ENCODE assay signal across 22 cellular contexts in the genomic region with DNA sequence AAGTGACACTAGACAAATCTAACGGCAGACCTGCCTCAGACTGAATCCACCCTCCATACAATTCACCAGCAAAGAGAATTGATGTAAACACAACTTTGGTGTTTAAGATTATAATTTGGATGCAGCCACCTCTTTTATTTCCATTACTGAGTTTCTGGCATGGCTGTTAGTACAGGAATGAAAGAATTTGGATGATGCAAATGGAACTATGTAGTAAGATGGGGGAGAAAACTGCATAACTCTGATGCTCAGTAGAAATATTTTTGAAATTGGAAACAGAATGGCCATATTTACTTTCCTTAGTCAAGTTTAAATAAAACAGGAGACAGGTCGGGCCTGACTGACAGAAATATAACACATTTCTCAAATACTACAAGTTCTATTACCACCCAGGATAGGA.
"Had no signal": no experiment of that assay in that cellular context is flagged by ENCODE, and none has a peak within 500 bp of the region (broad histone marks: within the 10 kb centered on the region; RNA-seq: fewer than 3 reads in every experiment).

No MANE protein-coding gene starts in this region.

- H3K4me3 ChIP-seq: coronary artery, hepatocyte, skin epidermis, suprapubic skin had no signal

- ATAC-seq: left ventricle myocardium superior; natural killer cell; right cardiac atrium; stimulated activated naive CD8-positive, alpha-beta T cell treated with anti-CD3 and anti-CD28 coated beads, Interleukin-15, Interleukin-2, amounts not matched to agents 100 U/mL and 50 U/mL, for 24 hours had no signal

- H3K27me3 Mint-ChIP-seq: activated CD4-positive, alpha-beta memory T cell treated with anti-CD3 and anti-CD28 coated beads, Interleukin-2, amount 10 ng/mL, durations not matched to agents 7 days and 5 days; activated naive CD4-positive, alpha-beta T cell treated with anti-CD3 and anti-CD28 coated beads, Interleukin-2, amount 50 U/mL, for 24 hours; activated T-cell treated with anti-CD3 and anti-CD28 coated beads, Interleukin-2, amount 50 U/mL, for 24 hours had no signal

- H3K79me2 ChIP-seq: hepatocyte had no signal

- H3K36me3 ChIP-seq: suprapubic skin had no signal

- H2AFZ ChIP-seq: hepatocyte had no signal

- DNase-seq: activated CD4-positive, alpha-beta memory T cell treated with anti-CD3 and anti-CD28 coated beads, Interleukin-2, amount 10 ng/mL, durations not matched to agents 7 days and 5 days; activated CD4-positive, alpha-beta T cell treated with anti-CD3 and anti-CD28 coated beads for 4 hours; activated effector memory CD4-positive, alpha-beta T cell treated with Interleukin-2 at 50 U/mL for 16 hours; activated T-cell treated with anti-CD3 and anti-CD28 coated beads, Interleukin-2, amount 50 U/mL, for 24 hours; central memory CD4-positive, alpha-beta T cell; effector CD8-positive, alpha-beta T cell; kidney; left ventricle myocardium superior; mesenchymal stem cell; natural killer cell; right cardiac atrium; stimulated activated CD4-positive, alpha-beta T cell treated with anti-CD3 and anti-CD28 coated beads, Interleukin-4, amount 100 ng/mL, for 4 hours; stimulated activated CD8-positive, alpha-beta memory T cell treated with anti-CD3 and anti-CD28 coated beads, Interleukin-4, amount 100 ng/mL, for 48 hours; stimulated activated naive CD8-positive, alpha-beta T cell treated with anti-CD3 and anti-CD28 coated beads, Interleukin-15, Interleukin-2, amounts not matched to agents 100 U/mL and 50 U/mL, for 24 hours; T-helper 2 cell had no signal

- H3K27ac Mint-ChIP-seq: activated CD4-positive, alpha-beta memory T cell treated with anti-CD3 and anti-CD28 coated beads, Interleukin-2, amount 10 ng/mL, durations not matched to agents 7 days and 5 days; activated naive CD4-positive, alpha-beta T cell treated with anti-CD3 and anti-CD28 coated beads, Interleukin-2, amount 50 U/mL, for 24 hours; activated T-cell treated with anti-CD3 and anti-CD28 coated beads, Interleukin-2, amount 50 U/mL, for 24 hours; brain; natural killer cell had no signal

- H3K4me1 ChIP-seq: suprapubic skin had no signal

- H3K36me3 Mint-ChIP-seq: activated naive CD4-positive, alpha-beta T cell treated with anti-CD3 and anti-CD28 coated beads, Interleukin-2, amount 50 U/mL, for 24 hours; brain had no signal

- H3K9me3 ChIP-seq: suprapubic skin had no signal

- H3K4me2 ChIP-seq: hepatocyte had no signal

- H3K27ac ChIP-seq: coronary artery, hepatocyte, skin epidermis, suprapubic skin had no signal

- H3K4me1 Mint-ChIP-seq: activated CD4-positive, alpha-beta memory T cell treated with anti-CD3 and anti-CD28 coated beads, Interleukin-2, amount 10 ng/mL, durations not matched to agents 7 days and 5 days; activated naive CD4-positive, alpha-beta T cell treated with anti-CD3 and anti-CD28 coated beads, Interleukin-2, amount 50 U/mL, for 24 hours; brain; natural killer cell had no signal

- H3K27me3 ChIP-seq: hepatocyte, suprapubic skin had no signal

- H3K4me3 Mint-ChIP-seq: activated CD4-positive, alpha-beta memory T cell treated with anti-CD3 and anti-CD28 coated beads, Interleukin-2, amount 10 ng/mL, durations not matched to agents 7 days and 5 days; activated naive CD4-positive, alpha-beta T cell treated with anti-CD3 and anti-CD28 coated beads, Interleukin-2, amount 50 U/mL, for 24 hours; activated T-cell treated with anti-CD3 and anti-CD28 coated beads, Interleukin-2, amount 50 U/mL, for 24 hours; brain; natural killer cell had no signal

- FAIRE-seq: endothelial cell of umbilical vein had no signal
